10 cellular contexts compared by ENCODE assay signal in genomic region chr3:186239321-186239720, GRCh38.
DNase-seq lines count a peak whose midpoint lies in the region; ATAC-seq and TF ChIP-seq lines count a peak whose summit lies in the region.
"Had no signal": no experiment of that assay in that cellular context is flagged by ENCODE, and none has a peak within 500 bp of the region (broad histone marks: within the 10 kb centered on the region; RNA-seq: fewer than 3 reads in every experiment).

No MANE protein-coding gene starts in this region.

- H3K79me2 ChIP-seq in SK-N-SH (ENCODE audit: insufficient read depth): no peaks in the 10 kb centered on the region

- POLR2A ChIA-PET in A673 (lab: Charles Lee; ENCODE audit: low non-redundant PET): no interaction called here
- POLR2A ChIA-PET in SK-N-SH (lab: Yijun Ruan, JAX): no interaction called here

- peak; percentile 24; the same call in 1 of the 2 replicates for TF ChIP-seq RAD21 in SK-N-SH (IDR thresholded peaks at IDR 0.05; ENCODE audit: low read length)

- H3K9me3 ChIP-seq in A673 (ENCODE audit: low read depth, low read length, poor library complexity, severe bottlenecking) (no peaks in the 10 kb centered on the region), SK-N-SH (no peaks in the 10 kb centered on the region), gastroesophageal sphincter (no peaks in the 10 kb centered on the region)

- BruUV-seq in A673 (replicated peaks; lab: Mats Ljungman, UMichigan): no TSS peak

- H3K36me3 ChIP-seq in A673 (ENCODE audit: insufficient read depth, low read length, poor library complexity, severe bottlenecking) (no peaks in the 10 kb centered on the region), SK-N-SH (replicated peaks in 1 of 2; ENCODE audit: control insufficient read depth in 1 of 2, insufficient read depth in 2 of 2, low read length in 1 of 2) (no peaks in the 10 kb centered on the region), gastroesophageal sphincter (peaks cover 0 to 72% of the 10 kb centered on the region in 2 donors)

- H3K4me2 ChIP-seq in SK-N-SH: no peak overlapping the region

- CTCF ChIA-PET in A673 (lab: Charles Lee) (no interaction called here), SK-N-SH (lab: Yijun Ruan, JAX) (interaction anchor here (0.9 kb wide), 1 partner anchor 20 kb away, joined by 4 read pairs; no protein-coding TSS in a partner anchor)

- TF ChIP-seq POLR2A in gastroesophageal sphincter (IDR thresholded peaks at IDR 0.05): no peak

- TF ChIP-seq EP300 in SK-N-SH (IDR thresholded peaks at IDR 0.05; ENCODE audit: borderline replicate concordance in 1 of 2, low read depth in 1 of 2, low read length in 1 of 2): no peak
- no peak for TF ChIP-seq EP300 in gastroesophageal sphincter (IDR thresholded peaks at IDR 0.05)

- DNase-seq in A673 (ENCODE audit: low spot score) (peak; percentile 64), HT1080 (ENCODE audit: low read depth) (peak; percentile 43), SK-N-SH (no peak), dedifferentiated amniotic fluid mesenchymal stem cell (ENCODE audit: extremely low spot score) (no peak), D341Med (ENCODE audit: low spot score) (no peak), AML-193 (lab: John Stamatoyannopoulos, UW) (no peak)
- no peak for DNase-seq in activated naive CD4-positive, alpha-beta T cell treated with Interleukin-2 at 50 U/mL for 16 hours
- DNase-seq: activated CD4-positive, alpha-beta T cell treated with anti-CD3 and anti-CD28 coated beads, Interleukin-2, amount 10 ng/mL, durations not matched to agents 7 days and 5 days; stimulated activated naive CD8-positive, alpha-beta T cell treated with anti-CD3 and anti-CD28 coated beads, Interleukin-15, amount 100 ng/mL, for 72 hours had no signal

- no peak overlapping the region for H3K9ac ChIP-seq in SK-N-SH

- H2AFZ ChIP-seq in SK-N-SH (ENCODE audit: low read depth): no peak overlapping the region

- 75% methylated on average over 6 of the region's 10 CpGs for WGBS in SK-N-SH (ENCODE audit: low lambda C conversion rate)
- 72 to 92% methylated on average over 7 to 9 of the region's 10 CpGs for WGBS in gastroesophageal sphincter (ENCODE audit: low coverage in 1 of 2), 2 donors

- no peaks in the 10 kb centered on the region for H3F3A ChIP-seq in SK-N-SH (replicated peaks; ENCODE audit: insufficient read depth)

- ATAC-seq in gastroesophageal sphincter: no peak
- ATAC-seq: stimulated activated naive CD8-positive, alpha-beta T cell treated with anti-CD3 and anti-CD28 coated beads, Interleukin-15, amount 100 ng/mL, for 72 hours had no signal

- H3K27ac ChIP-seq in A673 (ENCODE audit: low read depth, low read length, poor library complexity, severe bottlenecking) (no peak overlapping the region), SK-N-SH (ENCODE audit: low read depth in 2 of 2, low read length in 1 of 2) (no peak overlapping the region), gastroesophageal sphincter (peak overlapping the region; percentile 21 to 67 (median 59))

- no peaks in the 10 kb centered on the region for H3K27me3 ChIP-seq in A673 (replicated peaks; ENCODE audit: insufficient read depth, low read depth, low read length, poor library complexity)
- no peaks in the 10 kb centered on the region for H3K27me3 ChIP-seq in SK-N-SH (ENCODE audit: insufficient read depth)
- H3K27me3 ChIP-seq in gastroesophageal sphincter: no peaks in the 10 kb centered on the region

- H3K4me1 ChIP-seq in A673 (ENCODE audit: insufficient read depth, low read length, poor library complexity, severe bottlenecking) (peaks cover 27% of the 10 kb centered on the region), SK-N-SH (ENCODE audit: control insufficient read depth in 1 of 2, insufficient read depth in 2 of 2, low read depth in 1 of 2, low read length in 1 of 2) (no peaks in the 10 kb centered on the region), gastroesophageal sphincter (peaks cover 0 to 24% (median 0%) of the 10 kb centered on the region in 3 donors)

- H4K20me1 ChIP-seq in SK-N-SH (ENCODE audit: insufficient read depth): no peaks in the 10 kb centered on the region

- H3K4me3 ChIP-seq in A673 (ENCODE audit: low read depth, low read length, poor library complexity, severe bottlenecking) (no peak overlapping the region), SK-N-SH (ENCODE audit: low read depth in 2 of 2, low read length in 1 of 2) (no peak overlapping the region), gastroesophageal sphincter (no peak overlapping the region)

- no peaks in the 10 kb centered on the region for H3K9me2 ChIP-seq in SK-N-SH

- peak; percentile 36 for TF ChIP-seq CTCF in A673 (conservative IDR thresholded peaks at IDR 0.05; ENCODE audit: low read depth, low read length)
- TF ChIP-seq CTCF in SK-N-SH (IDR thresholded peaks at IDR 0.05): peak; percentile 18; the same call in 1 of the 2 replicates
- TF ChIP-seq CTCF in gastroesophageal sphincter (IDR thresholded peaks at IDR 0.05): peak in 3 of 4 experiments; percentile 22 to 50 (median 40)

- intact Hi-C loops in A673 (cut with micrococcal nuclease; ENCODE audit: unreplicated experiment): no loop called here

TF ChIP-seq in SK-N-SH, 30 proteins besides CTCF, POLR2A, EP300 and RAD21 (continues in another document):
- TF ChIP-seq, protein P1, sequence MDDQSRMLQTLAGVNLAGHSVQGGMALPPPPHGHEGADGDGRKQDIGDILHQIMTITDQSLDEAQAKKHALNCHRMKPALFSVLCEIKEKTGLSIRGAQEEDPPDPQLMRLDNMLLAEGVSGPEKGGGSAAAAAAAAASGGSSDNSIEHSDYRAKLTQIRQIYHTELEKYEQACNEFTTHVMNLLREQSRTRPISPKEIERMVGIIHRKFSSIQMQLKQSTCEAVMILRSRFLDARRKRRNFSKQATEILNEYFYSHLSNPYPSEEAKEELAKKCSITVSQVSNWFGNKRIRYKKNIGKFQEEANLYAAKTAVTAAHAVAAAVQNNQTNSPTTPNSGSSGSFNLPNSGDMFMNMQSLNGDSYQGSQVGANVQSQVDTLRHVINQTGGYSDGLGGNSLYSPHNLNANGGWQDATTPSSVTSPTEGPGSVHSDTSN (IDR thresholded peaks at IDR 0.05): no peak
- TF ChIP-seq MEF2A (IDR thresholded peaks at IDR 0.05; ENCODE audit: borderline replicate concordance, low read depth) (no peak), TEAD4 (IDR thresholded peaks at IDR 0.05; ENCODE audit: borderline replicate concordance, insufficient read depth) (no peak), FOXJ3 (CRISPR knock-in tag; IDR thresholded peaks at IDR 0.05) (no peak), TAF1 (IDR thresholded peaks at IDR 0.05; ENCODE audit: borderline replicate concordance, low read depth, low read length) (no peak), ELF1 (IDR thresholded peaks at IDR 0.05) (no peak), JUND (IDR thresholded peaks at IDR 0.05) (no peak), GATA2 (CRISPR knock-in tag; IDR thresholded peaks at IDR 0.05) (no peak), NFIC (IDR thresholded peaks at IDR 0.05; ENCODE audit: borderline replicate concordance) (no peak), FOSL2 (IDR thresholded peaks at IDR 0.05; ENCODE audit: borderline replicate concordance, low read depth) (no peak), TCF12 (IDR thresholded peaks at IDR 0.05) (no peak), SMC3 (IDR thresholded peaks at IDR 0.05; ENCODE audit: low read depth, low read length) (no peak)
- TF ChIP-seq, protein P2, sequence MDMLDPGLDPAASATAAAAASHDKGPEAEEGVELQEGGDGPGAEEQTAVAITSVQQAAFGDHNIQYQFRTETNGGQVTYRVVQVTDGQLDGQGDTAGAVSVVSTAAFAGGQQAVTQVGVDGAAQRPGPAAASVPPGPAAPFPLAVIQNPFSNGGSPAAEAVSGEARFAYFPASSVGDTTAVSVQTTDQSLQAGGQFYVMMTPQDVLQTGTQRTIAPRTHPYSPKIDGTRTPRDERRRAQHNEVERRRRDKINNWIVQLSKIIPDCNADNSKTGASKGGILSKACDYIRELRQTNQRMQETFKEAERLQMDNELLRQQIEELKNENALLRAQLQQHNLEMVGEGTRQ (IDR thresholded peaks at IDR 0.05; ENCODE audit: borderline replicate concordance, low read depth, low read length): no peak
- TF ChIP-seq, protein P3, sequence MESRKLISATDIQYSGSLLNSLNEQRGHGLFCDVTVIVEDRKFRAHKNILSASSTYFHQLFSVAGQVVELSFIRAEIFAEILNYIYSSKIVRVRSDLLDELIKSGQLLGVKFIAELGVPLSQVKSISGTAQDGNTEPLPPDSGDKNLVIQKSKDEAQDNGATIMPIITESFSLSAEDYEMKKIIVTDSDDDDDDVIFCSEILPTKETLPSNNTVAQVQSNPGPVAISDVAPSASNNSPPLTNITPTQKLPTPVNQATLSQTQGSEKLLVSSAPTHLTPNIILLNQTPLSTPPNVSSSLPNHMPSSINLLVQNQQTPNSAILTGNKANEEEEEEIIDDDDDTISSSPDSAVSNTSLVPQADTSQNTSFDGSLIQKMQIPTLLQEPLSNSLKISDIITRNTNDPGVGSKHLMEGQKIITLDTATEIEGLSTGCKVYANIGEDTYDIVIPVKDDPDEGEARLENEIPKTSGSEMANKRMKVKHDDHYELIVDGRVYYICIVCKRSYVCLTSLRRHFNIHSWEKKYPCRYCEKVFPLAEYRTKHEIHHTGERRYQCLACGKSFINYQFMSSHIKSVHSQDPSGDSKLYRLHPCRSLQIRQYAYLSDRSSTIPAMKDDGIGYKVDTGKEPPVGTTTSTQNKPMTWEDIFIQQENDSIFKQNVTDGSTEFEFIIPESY (IDR thresholded peaks at IDR 0.05; ENCODE audit: borderline replicate concordance, low read depth): no peak
- TF ChIP-seq, protein P4, sequence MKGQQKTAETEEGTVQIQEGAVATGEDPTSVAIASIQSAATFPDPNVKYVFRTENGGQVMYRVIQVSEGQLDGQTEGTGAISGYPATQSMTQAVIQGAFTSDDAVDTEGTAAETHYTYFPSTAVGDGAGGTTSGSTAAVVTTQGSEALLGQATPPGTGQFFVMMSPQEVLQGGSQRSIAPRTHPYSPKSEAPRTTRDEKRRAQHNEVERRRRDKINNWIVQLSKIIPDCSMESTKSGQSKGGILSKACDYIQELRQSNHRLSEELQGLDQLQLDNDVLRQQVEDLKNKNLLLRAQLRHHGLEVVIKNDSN (IDR thresholded peaks at IDR 0.05; ENCODE audit: borderline replicate concordance, low read depth): no peak
- TF ChIP-seq, protein P5, sequence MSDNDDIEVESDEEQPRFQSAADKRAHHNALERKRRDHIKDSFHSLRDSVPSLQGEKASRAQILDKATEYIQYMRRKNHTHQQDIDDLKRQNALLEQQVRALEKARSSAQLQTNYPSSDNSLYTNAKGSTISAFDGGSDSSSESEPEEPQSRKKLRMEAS (IDR thresholded peaks at IDR 0.05; ENCODE audit: low read depth): no peak

Comparison
In these comparisons a context has a peak if more than half of its experiments do, and no peak if none do; other contexts are left out.
1. DNase-seq: peak in A673 (single experiment) and HT1080 (single experiment); none in SK-N-SH (single experiment), dedifferentiated amniotic fluid mesenchymal stem cell (single experiment), D341Med (single experiment), activated naive CD4-positive, alpha-beta T cell treated with Interleukin-2 at 50 U/mL for 16 hours (single experiment) and AML-193 (0 of 2).
2. H3K27ac ChIP-seq: peak in gastroesophageal sphincter (4 of 4); none in A673 (single experiment) and SK-N-SH (0 of 2).
3. Peak in every context shown above with its lines, with median percentiles within 50 percentile points of each other: CTCF ChIP-seq.